In the genomic region with DNA sequence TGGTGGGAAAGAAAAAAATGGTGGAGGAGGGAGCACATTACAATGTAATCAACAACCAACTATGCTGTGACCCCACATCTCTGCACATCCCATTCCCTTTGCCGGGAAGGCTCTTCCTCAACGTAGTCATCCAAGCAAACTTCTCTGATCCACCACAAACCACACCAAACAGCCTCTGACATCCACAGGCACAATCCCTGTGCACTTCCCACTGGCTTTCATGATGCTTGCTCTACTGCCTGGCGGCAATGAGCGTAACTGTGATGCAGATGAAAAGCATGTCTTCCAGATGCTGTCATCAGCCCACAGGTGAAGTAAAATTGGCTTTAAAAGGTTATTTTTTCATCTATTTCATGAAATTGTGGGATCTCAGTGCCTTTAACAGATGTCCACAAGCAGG, we compare ENCODE assay signal across 24 cellular contexts.
DNase-seq lines count a peak whose midpoint lies in the region; ATAC-seq and TF ChIP-seq lines count a peak whose summit lies in the region.
"Had no signal": no experiment of that assay in that cellular context is flagged by ENCODE, and none has a peak within 500 bp of the region (broad histone marks: within the 10 kb centered on the region; RNA-seq: fewer than 3 reads in every experiment).

No MANE protein-coding gene starts in this region.

- no peaks in the 10 kb centered on the region for H4K20me1 ChIP-seq in neural progenitor cell (ENCODE audit: low read depth)

- no peaks in the 10 kb centered on the region for H3K4me1 ChIP-seq in neural progenitor cell
- H3K4me1 ChIP-seq: prostate gland had no signal

- no peak overlapping the region for H3K9ac ChIP-seq in neural progenitor cell

- H3K9me3 ChIP-seq in neural progenitor cell (ENCODE audit: low read depth) = no peaks in the 10 kb centered on the region
- H3K9me3 ChIP-seq: MG63, prostate gland, vagina had no signal

- H3K79me2 ChIP-seq in neural progenitor cell (ENCODE audit: low read depth) = no peaks in the 10 kb centered on the region

- TF ChIP-seq CTCF in AG09309 (IDR thresholded peaks at IDR 0.05; ENCODE audit: control insufficient read depth, insufficient read depth, low read depth, low read length, missing control alignments) = no peak
- TF ChIP-seq CTCF in chondrocyte (IDR thresholded peaks at IDR 0.05) = no peak
- no peak for TF ChIP-seq CTCF in mesothelial cell of epicardium (IDR thresholded peaks at IDR 0.05; ENCODE audit: unreplicated experiment)
- TF ChIP-seq CTCF in neural progenitor cell (IDR thresholded peaks at IDR 0.05) = no peak

- no peak for ATAC-seq in GM19463 (IDR thresholded peaks at IDR 0.05; ENCODE audit: unreplicated experiment)

- H3K9me3 Mint-ChIP-seq in chondrocyte (ENCODE audit: low read depth) (no peaks in the 10 kb centered on the region), mesothelial cell of epicardium (no peaks in the 10 kb centered on the region), neural progenitor cell (no peaks in the 10 kb centered on the region)
- H3K9me3 Mint-ChIP-seq: nephron progenitor cell had no signal

- no peak overlapping the region for H3K4me3 Mint-ChIP-seq in chondrocyte (ENCODE audit: unreplicated experiment)
- H3K4me3 Mint-ChIP-seq in mesothelial cell of epicardium = no peak overlapping the region
- no peak overlapping the region for H3K4me3 Mint-ChIP-seq in neural progenitor cell
- H3K4me3 Mint-ChIP-seq: nephron progenitor cell had no signal

- H3K4me3 ChIP-seq in AG09309 (ENCODE audit: control insufficient read depth, low read depth, low read length) = no peak overlapping the region
- H3K4me3 ChIP-seq in neural progenitor cell = no peak overlapping the region
- H3K4me3 ChIP-seq: MG63, prostate gland, vagina had no signal

- H3K36me3 Mint-ChIP-seq in chondrocyte (ENCODE audit: low read depth) = no peaks in the 10 kb centered on the region
- no peaks in the 10 kb centered on the region for H3K36me3 Mint-ChIP-seq in mesothelial cell of epicardium
- no peaks in the 10 kb centered on the region for H3K36me3 Mint-ChIP-seq in neural progenitor cell

- H3K4me1 Mint-ChIP-seq in chondrocyte (ENCODE audit: low read depth) (peaks cover 61% of the 10 kb centered on the region), mesothelial cell of epicardium (peaks cover 70% of the 10 kb centered on the region), neural progenitor cell (peaks cover 2% of the 10 kb centered on the region)

- H3K27me3 Mint-ChIP-seq in chondrocyte (ENCODE audit: low read depth) (no peaks in the 10 kb centered on the region), mesothelial cell of epicardium (ENCODE audit: low read depth) (no peaks in the 10 kb centered on the region), neural progenitor cell (ENCODE audit: insufficient read depth, low read depth) (no peaks in the 10 kb centered on the region)

- H3K27ac Mint-ChIP-seq in chondrocyte (ENCODE audit: unreplicated experiment) (peak overlapping the region; percentile 22), mesothelial cell of epicardium (peak overlapping the region; percentile 65), neural progenitor cell (no peak overlapping the region)
- H3K27ac Mint-ChIP-seq: nephron progenitor cell had no signal

- H2AFZ ChIP-seq in neural progenitor cell (replicated peaks) = no peak overlapping the region

- H3F3A ChIP-seq in neural progenitor cell (ENCODE audit: low read depth) = no peaks in the 10 kb centered on the region

- no peak overlapping the region for H3K27ac ChIP-seq in neural progenitor cell
- H3K27ac ChIP-seq: prostate gland, vagina had no signal

- H3K4me2 ChIP-seq in neural progenitor cell = no peak overlapping the region

- no peaks in the 10 kb centered on the region for H3K27me3 ChIP-seq in neural progenitor cell
- H3K27me3 ChIP-seq: MG63, vagina had no signal

- H3K36me3 ChIP-seq in neural progenitor cell = no peaks in the 10 kb centered on the region
- H3K36me3 ChIP-seq: MG63, prostate gland, vagina had no signal

- DNase-seq in AG09309 (ENCODE audit: low read depth) = peak; percentile 94
- DNase-seq in HS-5 (ENCODE audit: low read depth) = peak; percentile 68
- no peak for DNase-seq in chondrocyte (ENCODE audit: low spot score)
- no peak for DNase-seq in mesothelial cell of epicardium (ENCODE audit: low spot score in 2 of 2, unreplicated experiment in 2 of 2)
- no peak for DNase-seq in neural progenitor cell (ENCODE audit: low spot score)
- no peak for DNase-seq in COR-L47 (lab: John Stamatoyannopoulos, UW)
- no peak for DNase-seq in HPDE6-E6E7 (ENCODE audit: extremely low spot score)
- DNase-seq: ACHN; activated CD4-positive, alpha-beta T cell treated with anti-CD3 and anti-CD28 coated beads, Interleukin-2, amount 50 U/mL, for 1 hour; activated CD8-positive, alpha-beta memory T cell treated with anti-CD3 and anti-CD28 coated beads, Interleukin-2, amount 50 U/mL, for 48 hours; activated gamma-delta T cell; DMS79 treated with DMSO at 0.1 percent for 48 hours; kidney; mesendoderm; MG63; NCI-H1436 treated with DMSO at 0.1 percent for 48 hours; NCI-H748 treated with DMSO at 0.1 percent for 48 hours; nephron progenitor cell; SHP77; small intestine; stimulated activated CD4-positive, alpha-beta T cell treated with anti-CD3 and anti-CD28 coated beads, Interleukin-4, amount 100 ng/mL, for 24 hours had no signal

Comparison
In these comparisons a context has a peak if more than half of its experiments do, and no peak if none do; other contexts are left out.
1. DNase-seq: peak in AG09309 (single experiment) and HS-5 (single experiment); none in chondrocyte (single experiment), mesothelial cell of epicardium (0 of 2), neural progenitor cell (single experiment), COR-L47 (single experiment) and HPDE6-E6E7 (single experiment).